In the genomic region with DNA sequence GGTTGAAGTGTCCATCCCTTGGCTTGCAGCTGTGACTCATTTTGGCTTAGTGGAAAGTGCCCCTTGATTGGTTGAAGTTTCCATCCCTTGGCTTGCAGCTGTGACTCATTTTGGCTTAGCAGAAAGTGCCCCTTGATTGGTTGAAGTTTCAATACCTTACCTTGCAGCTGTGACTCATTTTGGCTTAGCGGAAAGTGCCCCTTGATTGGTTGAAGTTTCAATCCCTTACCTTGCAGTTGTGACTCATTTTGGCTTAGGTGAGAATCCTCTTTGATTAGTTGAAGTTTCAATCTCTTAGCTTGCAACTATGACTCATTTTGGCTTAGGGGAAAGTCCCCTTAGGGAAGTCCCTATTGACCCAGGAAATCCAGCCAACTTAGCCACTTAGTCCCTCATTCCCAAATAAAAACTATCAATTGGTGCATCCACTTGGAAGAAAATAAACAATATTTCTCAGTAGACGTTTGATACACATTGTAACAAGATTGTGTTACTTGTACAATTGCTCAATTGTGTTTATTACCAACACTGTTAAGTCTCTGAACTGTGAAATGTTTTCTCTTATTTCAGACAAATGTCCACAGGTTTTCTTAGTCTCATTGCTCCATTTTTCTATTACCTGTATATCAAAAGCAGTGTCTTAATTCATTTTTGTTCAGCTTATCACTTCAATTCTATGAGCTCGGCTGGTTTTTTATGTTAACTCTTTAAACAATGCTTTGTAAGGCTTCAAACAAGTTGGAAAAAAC, we compare ENCODE assay signal across 8 cellular contexts.
DNase-seq lines count a peak whose midpoint lies in the region; ATAC-seq and TF ChIP-seq lines count a peak whose summit lies in the region.

No MANE protein-coding gene starts in this region.

- H2BK120ac ChIP-seq in neuronal stem cell (ENCODE audit: low read depth, low read length): no peak overlapping the region

- H3K36me3 Mint-ChIP-seq in endothelial cell (ENCODE audit: low read depth, unreplicated experiment): no peaks in the 10 kb centered on the region

- H3K4me3 Mint-ChIP-seq in endothelial cell (ENCODE audit: unreplicated experiment): no peak overlapping the region

- no peak overlapping the region for H3K4me2 ChIP-seq in neuronal stem cell (ENCODE audit: insufficient read depth, low read length, poor library complexity, severe bottlenecking)

- intact Hi-C loops in prostate gland (cut with DNase I): no loop called here

- no peaks in the 10 kb centered on the region for H3K36me3 ChIP-seq in neuronal stem cell (replicated peaks in 1 of 2; ENCODE audit: control insufficient read depth in 2 of 2, insufficient read depth in 2 of 2, low read length in 2 of 2)
- H3K36me3 ChIP-seq in prostate gland: no peaks in the 10 kb centered on the region

- POLR2A ChIA-PET in RWPE1 (lab: Yijun Ruan, JAX; ENCODE audit: low non-redundant PET): no interaction called here

- TF ChIP-seq CTCF in RWPE1 (conservative IDR thresholded peaks at IDR 0.05; ENCODE audit: low read depth) (no peak), prostate gland (IDR thresholded peaks at IDR 0.05) (no peak), endothelial cell (IDR thresholded peaks at IDR 0.05; ENCODE audit: unreplicated experiment) (no peak)

- H4K91ac ChIP-seq in neuronal stem cell (ENCODE audit: low read depth, low read length, poor library complexity): no peak overlapping the region

- H3K23ac ChIP-seq in neuronal stem cell (ENCODE audit: low read depth, low read length, poor library complexity): no peak overlapping the region

- no peak overlapping the region for H3K9ac ChIP-seq in neuronal stem cell (ENCODE audit: low read depth, low read length, poor library complexity)

- DNase-seq in RWPE1 (ENCODE audit: low spot score): peak; percentile 42
- no peak for DNase-seq in neuronal stem cell (ENCODE audit: low spot score)
- DNase-seq in prostate gland (ENCODE audit: low spot score): no peak
- no peak for DNase-seq in endothelial cell (ENCODE audit: low spot score)
- DNase-seq in SHP77 treated with DMSO at 0.1 percent for 48 hours (lab: John Stamatoyannopoulos, UW): no peak
- no peak for DNase-seq in AG20443 (ENCODE audit: low spot score)

- H3K27ac ChIP-seq in RWPE1: no peak overlapping the region
- no peak overlapping the region for H3K27ac ChIP-seq in neuronal stem cell (replicated peaks; ENCODE audit: low read length)
- H3K27ac ChIP-seq in prostate gland: no peak overlapping the region

- TF ChIP-seq POLR2A in prostate gland (IDR thresholded peaks at IDR 0.05): no peak

- H3K14ac ChIP-seq in neuronal stem cell (ENCODE audit: low read length): no peak overlapping the region

- H3K27me3 ChIP-seq in neuronal stem cell (ENCODE audit: control insufficient read depth in 3 of 3, insufficient read depth in 3 of 3, low read depth in 1 of 3, low read length in 3 of 3) (no peaks in the 10 kb centered on the region), prostate gland (replicated peaks; ENCODE audit: insufficient read depth) (no peaks in the 10 kb centered on the region)

- ATAC-seq in GM19023 (IDR thresholded peaks at IDR 0.05; ENCODE audit: unreplicated experiment) (peak; percentile 81), HG02798 (IDR thresholded peaks at IDR 0.05; ENCODE audit: poor library complexity, unreplicated experiment) (peak; percentile 85)

- H3K4me3 ChIP-seq in neuronal stem cell (ENCODE audit: low read length in 2 of 2): no peak overlapping the region
- H3K4me3 ChIP-seq in prostate gland: no peak overlapping the region

- H2BK15ac ChIP-seq in neuronal stem cell (ENCODE audit: low read length): no peak overlapping the region

- H2BK12ac ChIP-seq in neuronal stem cell (ENCODE audit: low read length): no peak overlapping the region

- no peak overlapping the region for H2AK5ac ChIP-seq in neuronal stem cell (ENCODE audit: low read depth, low read length)

- H3K9me3 Mint-ChIP-seq in endothelial cell (ENCODE audit: unreplicated experiment): no peaks in the 10 kb centered on the region

- no CpG with 5 or more reads among the region's 3 CpGs for WGBS in neuronal stem cell (ENCODE audit: extremely low coverage in 2 of 2, insufficient read length in 2 of 2, insufficient replicate concordance in 1 of 2), 2 donors
- WGBS in prostate gland: 39% methylated on average over 3 of the region's 3 CpGs

- no peaks in the 10 kb centered on the region for H3K79me1 ChIP-seq in neuronal stem cell (ENCODE audit: low read depth, low read length)

- no peak overlapping the region for H2BK5ac ChIP-seq in neuronal stem cell (ENCODE audit: low read length)

- H2AFZ ChIP-seq in neuronal stem cell (ENCODE audit: low read length): peak overlapping the region; percentile 3

- CTCF ChIA-PET in RWPE1 (lab: Yijun Ruan, JAX): no interaction called here

- H3K4me1 ChIP-seq in neuronal stem cell (ENCODE audit: control insufficient read depth in 2 of 2, insufficient read depth in 1 of 2, low read depth in 1 of 2, low read length in 2 of 2) (no peaks in the 10 kb centered on the region), prostate gland (replicated peaks) (no peaks in the 10 kb centered on the region)

- H3K9me3 ChIP-seq in neuronal stem cell (replicated peaks in 1 of 2; ENCODE audit: control insufficient read depth in 2 of 2, insufficient read depth in 1 of 2, low read depth in 1 of 2, low read length in 2 of 2): no peaks in the 10 kb centered on the region
- H3K9me3 ChIP-seq in prostate gland: no peaks in the 10 kb centered on the region

- no peak overlapping the region for H3K18ac ChIP-seq in neuronal stem cell (ENCODE audit: low read length)

- H3K27me3 Mint-ChIP-seq in endothelial cell (ENCODE audit: unreplicated experiment): peaks cover 1% of the 10 kb centered on the region

- H4K8ac ChIP-seq in neuronal stem cell (ENCODE audit: low read depth, low read length): no peak overlapping the region

- no peak overlapping the region for H3K4ac ChIP-seq in neuronal stem cell (ENCODE audit: low read length)

- no peak overlapping the region for H3K27ac Mint-ChIP-seq in endothelial cell (ENCODE audit: unreplicated experiment)

- peaks cover 5% of the 10 kb centered on the region for H3K4me1 Mint-ChIP-seq in endothelial cell (ENCODE audit: unreplicated experiment)
